28 cellular contexts compared by ENCODE assay signal in genomic region chr17:40244255-40244654, GRCh38. TPM values are rescaled to one million over a fixed set of nuclear protein-coding genes. Genes with fewer than 3 reads are reported as not detected.
A peak's percentile ranks its signal among the peaks of the same experiment; 100 is the strongest.
DNase-seq lines count a peak whose midpoint lies in the region; ATAC-seq and TF ChIP-seq lines count a peak whose summit lies in the region.
"Had no signal": no experiment of that assay in that cellular context is flagged by ENCODE, and none has a peak within 500 bp of the region (broad histone marks: within the 10 kb centered on the region; RNA-seq: fewer than 3 reads in every experiment).

No MANE protein-coding gene starts in this region.

- TF ChIP-seq CTCF in brain (conservative IDR thresholded peaks at IDR 0.05) = no peak
- TF ChIP-seq CTCF in brain microvascular endothelial cell (IDR thresholded peaks at IDR 0.05; ENCODE audit: low read depth, low read length, missing control alignments) = no peak

- POLR2A ChIA-PET in naive thymus-derived CD8-positive, alpha-beta T cell (lab: Charles Lee) = no interaction called here

- H3K27ac Mint-ChIP-seq in activated T-cell treated with anti-CD3 and anti-CD28 coated beads, Interleukin-2, amount 50 U/mL, for 24 hours = peak overlapping the region; percentile 7
- peak overlapping the region in 4 of 5 experiments; percentile 44 to 85 (median 59) for H3K27ac Mint-ChIP-seq in brain
- peak overlapping the region in 6 of 10 donors; percentile 5 to 75 (median 37) for H3K27ac Mint-ChIP-seq in naive thymus-derived CD8-positive, alpha-beta T cell
- H3K27ac Mint-ChIP-seq: activated CD4-positive, alpha-beta memory T cell treated with anti-CD3 and anti-CD28 coated beads, Interleukin-2, amount 10 ng/mL, durations not matched to agents 7 days and 5 days; activated naive CD4-positive, alpha-beta T cell treated with anti-CD3 and anti-CD28 coated beads, Interleukin-2, amount 10 ng/mL, durations not matched to agents 7 days and 5 days had no signal

- H3K4me3 ChIP-seq in brain microvascular endothelial cell (ENCODE audit: low read depth, low read length) = no peak overlapping the region
- H3K4me3 ChIP-seq: adrenal gland, MG63, prostate gland, right lobe of liver, SJSA1 had no signal

- no peak overlapping the region for H3K4me3 Mint-ChIP-seq in activated T-cell treated with anti-CD3 and anti-CD28 coated beads, Interleukin-2, amount 50 U/mL, for 24 hours
- H3K4me3 Mint-ChIP-seq in activated T-cell treated with anti-CD3 and anti-CD28 coated beads, Interleukin-2, amount 50 U/mL, for 4 hours = no peak overlapping the region
- no peak overlapping the region for H3K4me3 Mint-ChIP-seq in brain
- H3K4me3 Mint-ChIP-seq in naive thymus-derived CD8-positive, alpha-beta T cell = peak overlapping the region in 2 of 10 donors; percentile 23 to 41
- H3K4me3 Mint-ChIP-seq: activated CD4-positive, alpha-beta memory T cell treated with anti-CD3 and anti-CD28 coated beads, Interleukin-2, amount 10 ng/mL, durations not matched to agents 7 days and 5 days; activated naive CD4-positive, alpha-beta T cell treated with anti-CD3 and anti-CD28 coated beads, Interleukin-2, amount 10 ng/mL, durations not matched to agents 7 days and 5 days had no signal

- peaks cover 45% of the 10 kb centered on the region for H3K4me1 Mint-ChIP-seq in activated T-cell treated with anti-CD3 and anti-CD28 coated beads, Interleukin-2, amount 50 U/mL, for 24 hours (ENCODE audit: low read depth)
- H3K4me1 Mint-ChIP-seq in activated T-cell treated with anti-CD3 and anti-CD28 coated beads, Interleukin-2, amount 50 U/mL, for 4 hours (ENCODE audit: low read depth) = peaks cover 32% of the 10 kb centered on the region
- H3K4me1 Mint-ChIP-seq in brain = peaks cover 66% of the 10 kb centered on the region
- H3K4me1 Mint-ChIP-seq in naive thymus-derived CD8-positive, alpha-beta T cell = peaks cover 16 to 59% (median 44%) of the 10 kb centered on the region in 4 donors

- no peak for ATAC-seq in activated T-cell treated with anti-CD3 and anti-CD28 coated beads, Interleukin-2, amount 50 U/mL, for 4 hours
- no peak for ATAC-seq in naive thymus-derived CD8-positive, alpha-beta T cell
- ATAC-seq in HG02588 (IDR thresholded peaks at IDR 0.05; ENCODE audit: unreplicated experiment) = no peak
- ATAC-seq in GM18511 (IDR thresholded peaks at IDR 0.05; ENCODE audit: unreplicated experiment) = no peak
- ATAC-seq in HG02571 (IDR thresholded peaks at IDR 0.05; ENCODE audit: unreplicated experiment) = no peak
- ATAC-seq: right lobe of liver had no signal

- peaks cover 15% of the 10 kb centered on the region for H3K36me3 Mint-ChIP-seq in activated T-cell treated with anti-CD3 and anti-CD28 coated beads, Interleukin-2, amount 50 U/mL, for 24 hours (ENCODE audit: low read depth)
- H3K36me3 Mint-ChIP-seq in activated T-cell treated with anti-CD3 and anti-CD28 coated beads, Interleukin-2, amount 50 U/mL, for 4 hours (ENCODE audit: insufficient read depth) = peaks cover 7% of the 10 kb centered on the region
- peaks cover 17% of the 10 kb centered on the region for H3K36me3 Mint-ChIP-seq in brain
- peaks cover 0 to 39% (median 2%) of the 10 kb centered on the region in 3 donors for H3K36me3 Mint-ChIP-seq in naive thymus-derived CD8-positive, alpha-beta T cell

- H3K27me3 ChIP-seq in brain microvascular endothelial cell (replicated peaks) = no peaks in the 10 kb centered on the region
- H3K27me3 ChIP-seq: adrenal gland, MG63, right lobe of liver, SJSA1 had no signal

- no peaks in the 10 kb centered on the region for H3K27me3 Mint-ChIP-seq in activated T-cell treated with anti-CD3 and anti-CD28 coated beads, Interleukin-2, amount 50 U/mL, for 24 hours
- H3K27me3 Mint-ChIP-seq in activated T-cell treated with anti-CD3 and anti-CD28 coated beads, Interleukin-2, amount 50 U/mL, for 4 hours (ENCODE audit: low read depth) = no peaks in the 10 kb centered on the region
- no peaks in the 10 kb centered on the region for H3K27me3 Mint-ChIP-seq in brain
- no peaks in the 10 kb centered on the region for H3K27me3 Mint-ChIP-seq in naive thymus-derived CD8-positive, alpha-beta T cell
- H3K27me3 Mint-ChIP-seq: activated CD4-positive, alpha-beta memory T cell treated with anti-CD3 and anti-CD28 coated beads, Interleukin-2, amount 10 ng/mL, durations not matched to agents 7 days and 5 days; activated naive CD4-positive, alpha-beta T cell treated with anti-CD3 and anti-CD28 coated beads, Interleukin-2, amount 10 ng/mL, durations not matched to agents 7 days and 5 days had no signal

- in situ Hi-C loops in brain microvascular endothelial cell (cut with HindIII; ENCODE audit: low pct_ligation_motif_present, low sequenced_read_pairs) = no loop called here

- no peaks in the 10 kb centered on the region for H3K9me3 Mint-ChIP-seq in activated T-cell treated with anti-CD3 and anti-CD28 coated beads, Interleukin-2, amount 50 U/mL, for 24 hours
- no peaks in the 10 kb centered on the region for H3K9me3 Mint-ChIP-seq in activated T-cell treated with anti-CD3 and anti-CD28 coated beads, Interleukin-2, amount 50 U/mL, for 4 hours
- no peaks in the 10 kb centered on the region for H3K9me3 Mint-ChIP-seq in brain
- no peaks in the 10 kb centered on the region for H3K9me3 Mint-ChIP-seq in naive thymus-derived CD8-positive, alpha-beta T cell
- H3K9me3 Mint-ChIP-seq: activated CD4-positive, alpha-beta memory T cell treated with anti-CD3 and anti-CD28 coated beads, Interleukin-2, amount 10 ng/mL, durations not matched to agents 7 days and 5 days; activated naive CD4-positive, alpha-beta T cell treated with anti-CD3 and anti-CD28 coated beads, Interleukin-2, amount 10 ng/mL, durations not matched to agents 7 days and 5 days had no signal

- no peak overlapping the region for H3K27ac ChIP-seq in brain microvascular endothelial cell
- H3K27ac ChIP-seq: adrenal gland, KMS-11, prostate gland, right lobe of liver, RWPE1, SJSA1 had no signal

- H3K36me3 ChIP-seq in brain microvascular endothelial cell (replicated peaks) = no peaks in the 10 kb centered on the region
- H3K36me3 ChIP-seq: adrenal gland, prostate gland, right lobe of liver had no signal

- DNase-seq in activated T-cell treated with anti-CD3 and anti-CD28 coated beads, Interleukin-2, amount 50 U/mL, for 24 hours = no peak
- DNase-seq in activated T-cell treated with anti-CD3 and anti-CD28 coated beads, Interleukin-2, amount 50 U/mL, for 4 hours = no peak
- DNase-seq in naive thymus-derived CD8-positive, alpha-beta T cell = no peak
- no peak for DNase-seq in brain microvascular endothelial cell
- DNase-seq: 8988T; activated CD4-positive, alpha-beta memory T cell treated with anti-CD3 and anti-CD28 coated beads, Interleukin-2, amount 10 ng/mL, durations not matched to agents 7 days and 5 days; activated CD4-positive, CD25-positive, alpha-beta regulatory T cell treated with anti-CD3 and anti-CD28 coated beads, Interleukin-2, amount 50 U/mL, for 72 hours; activated CD8-positive, alpha-beta memory T cell treated with anti-CD3 and anti-CD28 coated beads, Interleukin-2, amount 50 U/mL, for 4 hours; activated naive CD4-positive, alpha-beta T cell treated with anti-CD3 and anti-CD28 coated beads, Interleukin-2, amount 10 ng/mL, durations not matched to agents 7 days and 5 days; C1 segment of cervical spinal cord; H7; hypothalamus; MG63; NCI-H1105 treated with DMSO at 0.1 percent for 48 hours; NCI-H187 treated with DMSO at 0.1 percent for 48 hours; NCI-H510A treated with DMSO at 0.1 percent for 48 hours; OCI-M1; right lobe of liver; trophoblast cell had no signal

RNA-seq across cellular contexts. Expression of gene WIPF2, which starts 25.2 kb away (rescaled TPM):
- total RNA-seq in activated T-cell treated with anti-CD3 and anti-CD28 coated beads, Interleukin-2, amount 50 U/mL, for 4 hours = 10 to 100 TPM; 21.3 to 24.6 (median 22.1) TPM
- 26.4 TPM for polyA plus RNA-seq in brain (ENCODE audit: insufficient read depth, low read depth, low replicate concordance)
- total RNA-seq in naive thymus-derived CD8-positive, alpha-beta T cell = 10 to 100 TPM; 29.0 to 32.7 TPM
- polyA plus RNA-seq in naive thymus-derived CD8-positive, alpha-beta T cell = 1 to 10 TPM; 6.4 to 7.5 (median 7.5) TPM

RNA-seq across cellular contexts. Expression of gene CDC6, which starts 43.4 kb away (rescaled TPM):
- 10 to 100 TPM; 67.3 to 94.0 (median 83.6) TPM for total RNA-seq in activated T-cell treated with anti-CD3 and anti-CD28 coated beads, Interleukin-2, amount 50 U/mL, for 4 hours
- 23.2 TPM for polyA plus RNA-seq in brain (ENCODE audit: insufficient read depth, low read depth, low replicate concordance)
- total RNA-seq in naive thymus-derived CD8-positive, alpha-beta T cell = 1 to 10 TPM; 1.5 to 1.6 TPM
- under 1 TPM in 1 of 3 donors, not detected in 2; 0.08 TPM for polyA plus RNA-seq in naive thymus-derived CD8-positive, alpha-beta T cell

Comparison
In these comparisons a context has a peak if more than half of its experiments do, and no peak if none do; other contexts are left out.
1. H3K27ac Mint-ChIP-seq: peak in every context shown above with its lines; median percentile 59 in brain; 37 in naive thymus-derived CD8-positive, alpha-beta T cell; 7 in activated T-cell treated with anti-CD3 and anti-CD28 coated beads, Interleukin-2, amount 50 U/mL, for 24 hours.
2. RNA of gene CDC6, which starts 43.4 kb away (total RNA-seq): 67.3 to 94.0 TPM in activated T-cell treated with anti-CD3 and anti-CD28 coated beads, Interleukin-2, amount 50 U/mL, for 4 hours; 1.5 to 1.6 TPM in naive thymus-derived CD8-positive, alpha-beta T cell; every median in the first group is over 10 times any median in the second.